ENCODE assay signal across 8 cellular contexts in genomic region chr5:134438641-134439621, GRCh38. TPM values are rescaled to one million over a fixed set of nuclear protein-coding genes. Genes with fewer than 3 reads are reported as not detected.
A peak's percentile ranks its signal among the peaks of the same experiment; 100 is the strongest.
DNase-seq lines count a peak whose midpoint lies in the region; ATAC-seq, FAIRE-seq and TF ChIP-seq lines count a peak whose summit lies in the region.
"Had no signal": no experiment of that assay in that cellular context is flagged by ENCODE, and none has a peak within 500 bp of the region (broad histone marks: within the 10 kb centered on the region; RNA-seq: fewer than 3 reads in every experiment).

No MANE protein-coding gene starts in this region.

- H2AFZ ChIP-seq in IMR-90 (replicated peaks; ENCODE audit: low read length, poor library complexity): peak overlapping the region; percentile 84
- H2AFZ ChIP-seq in astrocyte (ENCODE audit: low read depth, low read length): peak overlapping the region; percentile 14

- H3K79me2 ChIP-seq in astrocyte (ENCODE audit: insufficient read depth, low read length): no peaks in the 10 kb centered on the region

- peak overlapping the region; percentile 96 for H2BK5ac ChIP-seq in IMR-90 (ENCODE audit: low read depth, low read length, poor library complexity, severe bottlenecking)

- H3K79me1 ChIP-seq in IMR-90 (ENCODE audit: low read depth in 1 of 2, low read length in 2 of 2): peaks cover 0 to 18% of the 10 kb centered on the region in 2 experiments; a peak in 2 of 4 replicates

- no peak overlapping the region for H3K4me3 ChIP-seq in IMR-90 (ENCODE audit: insufficient read depth, low read depth, low read length)
- H3K4me3 ChIP-seq in astrocyte (ENCODE audit: insufficient read depth, low read depth, low read length): no peak overlapping the region
- peak overlapping the region in 4 of 5 donors; percentile 18 to 75 (median 48) for H3K4me3 ChIP-seq in subcutaneous abdominal adipose tissue (ENCODE audit: low read depth in 1 of 5, low read length in 5 of 5)

- no TSS peak for BruUV-seq in IMR-90 (replicated peaks; lab: Mats Ljungman, UMichigan)

- POLR2A ChIA-PET in IMR-90 (lab: Charles Lee; ENCODE audit: unreplicated experiment): interaction anchor here (0.6 kb wide), 1 partner anchor 74 kb away, joined by 3 read pairs; no protein-coding TSS in a partner anchor

- peak overlapping the region; percentile 98 for H3K14ac ChIP-seq in IMR-90 (replicated peaks; ENCODE audit: low read depth, low read length)

- peak overlapping the region; percentile 99 for H2AK9ac ChIP-seq in IMR-90 (replicated peaks; ENCODE audit: low read depth, low read length, poor library complexity)

- peaks cover 34% of the 10 kb centered on the region for H3K4me1 Mint-ChIP-seq in astrocyte (ENCODE audit: low read depth, unreplicated experiment)

- peak overlapping the region; percentile 98 for H2BK20ac ChIP-seq in IMR-90 (ENCODE audit: low read depth, low read length)

- H3K27ac Mint-ChIP-seq in astrocyte (ENCODE audit: unreplicated experiment): peak overlapping the region; percentile 13

- TF ChIP-seq RAD21 in IMR-90 (IDR thresholded peaks at IDR 0.05; ENCODE audit: low read length): peak; percentile 35

- TF ChIP-seq POLR2A in IMR-90 (IDR thresholded peaks at IDR 0.05; ENCODE audit: low read depth, low read length): peak; percentile 26; the same call in 1 of the 2 replicates

- DNase-seq in IMR-90 (peak; percentile 98), astrocyte (ENCODE audit: low read depth) (peak; percentile 96), iris pigment epithelial cell (ENCODE audit: low read depth) (peak; percentile 89)

- dilution Hi-C loops in IMR-90 (cut with HindIII; ENCODE audit: low sequenced_read_pairs, unreplicated experiment): no loop called here

- H3K36me3 Mint-ChIP-seq in astrocyte (ENCODE audit: low read depth, unreplicated experiment): no peaks in the 10 kb centered on the region

- H3K9me3 Mint-ChIP-seq in astrocyte (ENCODE audit: unreplicated experiment): no peaks in the 10 kb centered on the region

- TF ChIP-seq CTCF in IMR-90 (conservative IDR thresholded peaks at IDR 0.05; ENCODE audit: low read depth, low read length) (0 out of 2 replicates have a peak, but pooled peaks have one; percentile 7), astrocyte (IDR thresholded peaks at IDR 0.05; ENCODE audit: insufficient read depth, low read depth, low read length) (no peak)

- H3K27me3 ChIP-seq in IMR-90 (ENCODE audit: control insufficient read depth, insufficient read depth, low read length): no peaks in the 10 kb centered on the region
- H3K27me3 ChIP-seq in astrocyte (ENCODE audit: insufficient read depth, low read length): no peaks in the 10 kb centered on the region
- no peaks in the 10 kb centered on the region for H3K27me3 ChIP-seq in subcutaneous abdominal adipose tissue (ENCODE audit: control insufficient read depth in 5 of 5, insufficient read depth in 4 of 5, low read length in 5 of 5)

- in situ Hi-C loops in IMR-90 (cut with MboI; ENCODE audit: low sequenced_read_pairs): no loop called here

- H4K8ac ChIP-seq in IMR-90 (ENCODE audit: low read depth in 2 of 2, low read length in 2 of 2): peak overlapping the region; percentile 59 to 92

- no peaks in the 10 kb centered on the region for H3K36me3 ChIP-seq in IMR-90 (ENCODE audit: control insufficient read depth, insufficient read depth, low read length)
- no peaks in the 10 kb centered on the region for H3K36me3 ChIP-seq in astrocyte (ENCODE audit: insufficient read depth, low read length)
- no peaks in the 10 kb centered on the region for H3K36me3 ChIP-seq in subcutaneous abdominal adipose tissue (ENCODE audit: control insufficient read depth in 5 of 5, insufficient read depth in 5 of 5, low read length in 5 of 5)

- H3K9me3 ChIP-seq in IMR-90 (ENCODE audit: control insufficient read depth, insufficient read depth, low read length) (no peaks in the 10 kb centered on the region), astrocyte (ENCODE audit: insufficient read depth, low read depth, low read length) (no peaks in the 10 kb centered on the region), subcutaneous abdominal adipose tissue (ENCODE audit: control insufficient read depth in 5 of 5, low read length in 5 of 5) (no peaks in the 10 kb centered on the region)

- CTCF ChIA-PET in IMR-90 (lab: Yijun Ruan, JAX): interaction anchor here (1.3 kb wide), 1 partner anchor 28 kb away, joined by 3 read pairs; the partner anchor contains the start of gene CDKN2AIPNL

- WGBS in IMR-90 (ENCODE audit: extremely low coverage in 2 of 2, insufficient read length in 1 of 2), 2 experiments: 0% methylated on average over 2 of the region's 15 CpGs; no CpG with 5 or more reads in 1 of the 2 experiments

- ATAC-seq in IMR-90 (ENCODE audit: low read depth) (peak; percentile 64), GM21528 (IDR thresholded peaks at IDR 0.05; ENCODE audit: low FRiP score, unreplicated experiment) (no peak), HG03175 (IDR thresholded peaks at IDR 0.05; ENCODE audit: unreplicated experiment) (no peak), GM21723 (IDR thresholded peaks at IDR 0.05; ENCODE audit: unreplicated experiment) (no peak)
- ATAC-seq: Panc1 had no signal

- H3K9ac ChIP-seq in IMR-90 (ENCODE audit: low read depth, low read length) (no peak overlapping the region), astrocyte (ENCODE audit: low read length) (peak overlapping the region; percentile 24), subcutaneous abdominal adipose tissue (ENCODE audit: low read length in 5 of 5) (no peak overlapping the region)

- peak overlapping the region; percentile 66 for H3K18ac ChIP-seq in IMR-90 (ENCODE audit: low read depth, low read length)

- H4K20me1 ChIP-seq in IMR-90 (ENCODE audit: insufficient read depth, low read length) (no peaks in the 10 kb centered on the region), astrocyte (ENCODE audit: insufficient read depth, low read length) (no peaks in the 10 kb centered on the region)

- H3K9me1 ChIP-seq in IMR-90 (ENCODE audit: insufficient read depth, low read length): peaks cover 27% of the 10 kb centered on the region

- H2BK120ac ChIP-seq in IMR-90 (ENCODE audit: low read depth, low read length): peak overlapping the region; percentile 98

- H3K27ac ChIP-seq in IMR-90 (ENCODE audit: insufficient read depth, low read length) (peak overlapping the region; percentile 88), astrocyte (ENCODE audit: low read depth, low read length) (peak overlapping the region; percentile 93), subcutaneous abdominal adipose tissue (ENCODE audit: low read depth, low read length) (peak overlapping the region; percentile 38)

- peak; percentile 43 for FAIRE-seq in astrocyte (lab: Jason Lieb, UNC)

- H3K27me3 Mint-ChIP-seq in astrocyte (ENCODE audit: low read depth, unreplicated experiment): no peaks in the 10 kb centered on the region

- H4K91ac ChIP-seq in IMR-90 (ENCODE audit: insufficient read depth, low read depth, low read length): peak overlapping the region; percentile 92

- no peak overlapping the region for H3K4me3 Mint-ChIP-seq in astrocyte (ENCODE audit: unreplicated experiment)

- intact Hi-C loops in IMR-90 (cut with micrococcal nuclease): loop anchor here (1.0 to 2.0 kb wide), 3 partner anchors 28 to 87 kb away; no protein-coding TSS in a partner anchor

- H3K23ac ChIP-seq in IMR-90 (ENCODE audit: low read depth, low read length): peak overlapping the region; percentile 95

- peak overlapping the region; percentile 56 for H3K56ac ChIP-seq in IMR-90 (ENCODE audit: extremely low read depth, insufficient read depth, low read length)

- peak overlapping the region; percentile 47 for H3K4me2 ChIP-seq in IMR-90 (ENCODE audit: low read depth, low read length)
- peak overlapping the region; percentile 52 for H3K4me2 ChIP-seq in astrocyte (ENCODE audit: low read length)

- H3K4me1 ChIP-seq in IMR-90 (ENCODE audit: control insufficient read depth, insufficient read depth, low read length): peaks cover 31% of the 10 kb centered on the region
- H3K4me1 ChIP-seq in astrocyte (ENCODE audit: insufficient read depth, low read length): peaks cover 37% of the 10 kb centered on the region
- H3K4me1 ChIP-seq in subcutaneous abdominal adipose tissue (ENCODE audit: control insufficient read depth in 5 of 5, insufficient read depth in 5 of 5, low read length in 5 of 5): peaks cover 12 to 37% (median 33%) of the 10 kb centered on the region in 5 donors

- H2BK15ac ChIP-seq in IMR-90 (ENCODE audit: low read depth, low read length): peak overlapping the region; percentile 91

- H2AK5ac ChIP-seq in IMR-90 (ENCODE audit: low read depth, low read length): peak overlapping the region; percentile 100

- peak overlapping the region; percentile 99 for H3K4ac ChIP-seq in IMR-90 (ENCODE audit: low read depth, low read length)

- H4K5ac ChIP-seq in IMR-90 (ENCODE audit: low read depth, low read length): peak overlapping the region; percentile 66

TF ChIP-seq in IMR-90, 13 proteins besides CTCF, POLR2A, EP300 and RAD21 (continues in another document):
- TF ChIP-seq RCOR1 (IDR thresholded peaks at IDR 0.05; ENCODE audit: insufficient replicate concordance, low read length) (peak; percentile 74), USF2 (IDR thresholded peaks at IDR 0.05; ENCODE audit: low read depth, low read length) (no peak), BHLHE40 (IDR thresholded peaks at IDR 0.05; ENCODE audit: low read depth, low read length) (peak; percentile 25; the same call in 1 of the 2 replicates), CHD1 (IDR thresholded peaks at IDR 0.05; ENCODE audit: low read depth, low read length) (no peak), NFE2L2 (IDR thresholded peaks at IDR 0.05; ENCODE audit: low read depth, low read length) (peak; percentile 2; the same call in 1 of the 2 replicates), ELK1 (IDR thresholded peaks at IDR 0.05; ENCODE audit: borderline replicate concordance, low read depth, low read length) (no peak)

RNA-seq across cellular contexts. Expression of gene CDKN2AIPNL, which starts 27.2 kb away (rescaled TPM):
- total RNA-seq in IMR-90 (2012; rRNA removed): 18.1 and 27.5 TPM in 2 replicates
- 11.1 and 14.0 TPM in 2 replicates for polyA plus RNA-seq in IMR-90 (2012; rRNA removed)
- 10.8 and 11.5 TPM in 2 replicates for polyA plus RNA-seq in IMR-90 (2012; cell fraction: cytosol; rRNA removed)
- polyA plus RNA-seq in IMR-90 (2012; cell fraction: nucleus; rRNA removed; ENCODE audit: low replicate concordance): 2.3 and 5.1 TPM in 2 replicates
- 22.1 and 22.8 TPM in 2 replicates for total RNA-seq in astrocyte

Comparison
In these comparisons a context has a peak if more than half of its experiments do, and no peak if none do; other contexts are left out.
1. H3K27ac ChIP-seq: peak in every context shown above with its lines; median percentile 93 in astrocyte; 88 in IMR-90; 38 in subcutaneous abdominal adipose tissue.
2. H3K4me3 ChIP-seq: peak in subcutaneous abdominal adipose tissue (4 of 5); none in IMR-90 (single experiment) and astrocyte (single experiment).
3. Peak in every context shown above with its lines, with median percentiles within 50 percentile points of each other: DNase-seq.